In genomic region chr7:38451840-38452239, GRCh38 we compare ENCODE assay signal across 9 cellular contexts.
DNase-seq lines count a peak whose midpoint lies in the region; ATAC-seq and TF ChIP-seq lines count a peak whose summit lies in the region.
"Had no signal": no experiment of that assay in that cellular context is flagged by ENCODE, and none has a peak within 500 bp of the region (broad histone marks: within the 10 kb centered on the region; RNA-seq: fewer than 3 reads in every experiment).

No MANE protein-coding gene starts in this region.

- no peaks in the 10 kb centered on the region for H3K4me1 Mint-ChIP-seq in endothelial cell (ENCODE audit: unreplicated experiment)

- H3K27ac Mint-ChIP-seq in endothelial cell (ENCODE audit: unreplicated experiment) = no peak overlapping the region
- H3K27ac Mint-ChIP-seq: T-helper 1 cell treated with Interleukin-12 subunit alpha and Interleukin-12 subunit beta and Interleukin-4 antibody, amounts not matched to agents 30 μg/mL and 1 μg/mL, for 36 hours had no signal

- TF ChIP-seq CTCF in LNCAP (IDR thresholded peaks at IDR 0.05) = peak; percentile 42; the same call in 1 of the 2 replicates
- TF ChIP-seq CTCF in endothelial cell (IDR thresholded peaks at IDR 0.05; ENCODE audit: unreplicated experiment) = no peak
- no peak for TF ChIP-seq CTCF in lower leg skin (IDR thresholded peaks at IDR 0.05)

- no peak overlapping the region for H3K4me3 ChIP-seq in lower leg skin (ENCODE audit: low read depth, poor library complexity, severe bottlenecking)

- no peaks in the 10 kb centered on the region for H3K36me3 Mint-ChIP-seq in endothelial cell (ENCODE audit: low read depth, unreplicated experiment)

- no peak for TF ChIP-seq POLR2A in lower leg skin (IDR thresholded peaks at IDR 0.05)

- no peak overlapping the region for H3K4me3 Mint-ChIP-seq in endothelial cell (ENCODE audit: unreplicated experiment)
- H3K4me3 Mint-ChIP-seq: T-helper 1 cell treated with Interleukin-12 subunit alpha and Interleukin-12 subunit beta and Interleukin-4 antibody, amounts not matched to agents 30 μg/mL and 1 μg/mL, for 36 hours had no signal

- intact Hi-C loops in lower leg skin (cut with DNase I; ENCODE audit: low total_unique reads) = no loop called here

- ATAC-seq in GM19467 (IDR thresholded peaks at IDR 0.05; ENCODE audit: unreplicated experiment) = no peak

- H3K27me3 Mint-ChIP-seq in endothelial cell (ENCODE audit: unreplicated experiment) = peaks cover 3% of the 10 kb centered on the region

- DNase-seq in DMS114 treated with DMSO at 0.1 percent for 48 hours (lab: John Stamatoyannopoulos, UW; ENCODE audit: unreplicated experiment) = peak; percentile 21
- peak; percentile 63 for DNase-seq in astrocyte of the hippocampus (ENCODE audit: low read depth, low spot score)
- peak; percentile 56 for DNase-seq in left kidney (ENCODE audit: low read depth, low spot score)
- no peak for DNase-seq in endothelial cell (ENCODE audit: low spot score)
- no peak for DNase-seq in lower leg skin (ENCODE audit: low spot score in 2 of 2)
- no peak for DNase-seq in occipital lobe (lab: John Stamatoyannopoulos, UW)

- no peaks in the 10 kb centered on the region for H3K9me3 Mint-ChIP-seq in endothelial cell (ENCODE audit: unreplicated experiment)

- WGBS in lower leg skin, 2 donors = 11 to 14% methylated on average over 2 of the region's 2 CpGs

Comparison
In these comparisons a context has a peak if more than half of its experiments do, and no peak if none do; other contexts are left out.
1. DNase-seq: peak in DMS114 treated with DMSO at 0.1 percent for 48 hours (single experiment), astrocyte of the hippocampus (single experiment) and left kidney (single experiment); none in endothelial cell (single experiment), lower leg skin (0 of 2) and occipital lobe (single experiment).